ENCODE assay signal across 2 cellular contexts in the genomic region with DNA sequence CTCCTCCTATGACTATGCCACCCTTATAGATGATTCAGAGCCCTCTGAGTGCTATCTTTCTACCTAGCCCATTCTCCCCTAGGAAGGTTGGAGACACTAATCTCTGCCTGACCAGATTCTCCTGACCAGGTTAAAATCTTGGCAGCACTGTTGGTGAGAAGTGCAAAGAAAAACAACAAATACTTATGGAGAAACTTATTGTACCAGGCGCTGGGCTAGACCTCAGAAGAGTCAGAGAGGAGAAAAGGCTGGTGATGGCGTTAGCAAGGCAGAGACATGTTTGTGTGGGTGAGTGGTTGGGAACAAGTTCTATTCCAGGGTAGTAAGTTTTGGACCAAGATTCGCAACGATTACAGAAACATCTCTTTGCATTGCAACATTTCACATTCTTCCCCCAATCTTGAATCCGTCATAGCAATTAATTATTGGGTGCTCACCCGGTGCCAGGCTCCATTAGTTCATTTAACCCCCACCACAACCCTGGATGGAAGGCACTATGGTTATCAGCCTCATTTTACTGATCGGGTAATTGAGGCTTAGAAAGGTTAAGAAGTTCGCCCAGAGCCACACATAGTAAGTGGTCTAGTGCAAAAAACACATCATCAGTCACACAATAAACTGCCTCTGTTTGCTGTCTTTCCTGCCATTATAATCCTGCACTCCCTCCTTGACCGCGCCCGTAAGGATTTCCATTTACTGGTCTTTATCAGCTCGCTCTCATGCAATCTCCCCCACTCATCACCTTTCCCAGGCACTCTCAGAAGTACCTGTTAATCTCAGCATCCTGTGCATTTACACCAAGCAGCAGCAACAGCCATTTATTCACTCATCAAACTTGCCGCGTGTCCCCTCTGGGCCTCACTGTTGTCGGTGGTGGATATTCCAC.
TF ChIP-seq lines count a peak whose summit lies in the region.

No MANE protein-coding gene starts in this region.

TF ChIP-seq in SK-N-SH, 30 proteins besides CTCF, POLR2A, EP300 and RAD21:
- no peak for TF ChIP-seq ZBTB33 (IDR thresholded peaks at IDR 0.05; ENCODE audit: borderline replicate concordance, low read depth)
- no peak for TF ChIP-seq REST (IDR thresholded peaks at IDR 0.05; ENCODE audit: low read depth, low read length)
- TF ChIP-seq YY1 (IDR thresholded peaks at IDR 0.05; ENCODE audit: low read depth), result no peak
- no peak for TF ChIP-seq FOSL2 (IDR thresholded peaks at IDR 0.05; ENCODE audit: borderline replicate concordance, low read depth)
- no peak for TF ChIP-seq FOXJ3 (CRISPR knock-in tag; IDR thresholded peaks at IDR 0.05)
- TF ChIP-seq TCF12 (IDR thresholded peaks at IDR 0.05), result no peak
- no peak for TF ChIP-seq TAF1 (IDR thresholded peaks at IDR 0.05; ENCODE audit: borderline replicate concordance, low read depth, low read length)
- TF ChIP-seq SIN3A (IDR thresholded peaks at IDR 0.05; ENCODE audit: borderline replicate concordance, low read depth, low read length), result no peak
- TF ChIP-seq TEAD4 (IDR thresholded peaks at IDR 0.05; ENCODE audit: borderline replicate concordance, insufficient read depth), result no peak
- TF ChIP-seq POLR2AphosphoS5 (IDR thresholded peaks at IDR 0.05; ENCODE audit: low read depth, low read length), result no peak
- TF ChIP-seq SMC3 (IDR thresholded peaks at IDR 0.05; ENCODE audit: low read depth, low read length), result no peak
- TF ChIP-seq NFIC (IDR thresholded peaks at IDR 0.05; ENCODE audit: borderline replicate concordance), result no peak
- no peak for TF ChIP-seq RCOR1 (IDR thresholded peaks at IDR 0.05; ENCODE audit: low read length)
- no peak for TF ChIP-seq RFX5 (IDR thresholded peaks at IDR 0.05; ENCODE audit: low read length)
TF ChIP-seq in SK-N-SH: peak in this region for 0.

TF ChIP-seq in GM12891, 5 proteins besides CTCF, POLR2A, EP300 and RAD21:
- TF ChIP-seq POU2F2 (IDR thresholded peaks at IDR 0.05; ENCODE audit: low read depth, low read length), result no peak
- no peak for TF ChIP-seq POLR2AphosphoS5 (IDR thresholded peaks at IDR 0.05; ENCODE audit: low read depth, low read length)
- TF ChIP-seq SPI1 (IDR thresholded peaks at IDR 0.05; ENCODE audit: low read depth, low read length), result no peak
- no peak for TF ChIP-seq TAF1 (IDR thresholded peaks at IDR 0.05; ENCODE audit: low read depth, low read length)
TF ChIP-seq in GM12891: peak in this region for 0.
